In genomic region chr9:125286935-125287433, GRCh38 we compare ENCODE assay signal across 1 cellular context.
TF ChIP-seq lines count a peak whose summit lies in the region.
"Not testable (repeated sequence)": the region's sequence is repeated elsewhere in the genome, so short reads cannot be mapped to it uniquely, and the experiment has no call there.

No MANE protein-coding gene starts in this region.

TF ChIP-seq in K562, 482 proteins besides CTCF, POLR2A, EP300 and RAD21:
- TF ChIP-seq, protein P1, sequence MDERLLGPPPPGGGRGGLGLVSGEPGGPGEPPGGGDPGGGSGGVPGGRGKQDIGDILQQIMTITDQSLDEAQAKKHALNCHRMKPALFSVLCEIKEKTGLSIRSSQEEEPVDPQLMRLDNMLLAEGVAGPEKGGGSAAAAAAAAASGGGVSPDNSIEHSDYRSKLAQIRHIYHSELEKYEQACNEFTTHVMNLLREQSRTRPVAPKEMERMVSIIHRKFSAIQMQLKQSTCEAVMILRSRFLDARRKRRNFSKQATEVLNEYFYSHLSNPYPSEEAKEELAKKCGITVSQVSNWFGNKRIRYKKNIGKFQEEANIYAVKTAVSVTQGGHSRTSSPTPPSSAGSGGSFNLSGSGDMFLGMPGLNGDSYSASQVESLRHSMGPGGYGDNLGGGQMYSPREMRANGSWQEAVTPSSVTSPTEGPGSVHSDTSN (CRISPR knock-in tag; IDR thresholded peaks at IDR 0.05; ENCODE audit: low read depth): not testable (repeated sequence)
- TF ChIP-seq, protein P1 (tag; conservative IDR thresholded peaks at IDR 0.05; ENCODE audit: low read depth): peak; percentile 35; the same call in 1 of the 2 replicates
- TF ChIP-seq KDM1A (IDR thresholded peaks at IDR 0.05): peak; percentile 52 to 64; a peak in 2 of 4 replicates
